ENCODE assay signal across 29 cellular contexts in genomic region chr11:86372586-86372985, GRCh38.
"Had no signal": no experiment of that assay in that cellular context is flagged by ENCODE, and none has a peak within 500 bp of the region (broad histone marks: within the 10 kb centered on the region; RNA-seq: fewer than 3 reads in every experiment).

No MANE protein-coding gene starts in this region.

- H3K9me3 ChIP-seq: MG63 had no signal

- H3K4me3 ChIP-seq: MG63 had no signal

- H3K36me3 ChIP-seq: brain microvascular endothelial cell, MG63, WERI-Rb-1 had no signal

- DNase-seq: activated CD4-positive, alpha-beta memory T cell treated with anti-CD3 and anti-CD28 coated beads, Interleukin-2, amount 10 ng/mL, durations not matched to agents 7 days and 5 days; activated CD4-positive, alpha-beta T cell treated with anti-CD3 and anti-CD28 coated beads for 1 hour; activated CD4-positive, alpha-beta T cell treated with anti-CD3 and anti-CD28 coated beads for 48 hours; activated CD4-positive, CD25-positive, alpha-beta regulatory T cell; activated CD8-positive, alpha-beta memory T cell treated with anti-CD3 and anti-CD28 coated beads for 24 hours; activated CD8-positive, alpha-beta memory T cell treated with anti-CD3 and anti-CD28 coated beads, Interleukin-2, amount 10 ng/mL, durations not matched to agents 7 days and 5 days; activated CD8-positive, alpha-beta memory T cell treated with anti-CD3 and anti-CD28 coated beads, Interleukin-2, amount 50 U/mL, for 48 hours; activated effector memory CD4-positive, alpha-beta T cell treated with anti-CD3 and anti-CD28 coated beads, Interleukin-2, amount 50 U/mL, for 16 hours; activated naive CD4-positive, alpha-beta T cell; activated naive CD4-positive, alpha-beta T cell treated with anti-CD3 and anti-CD28 coated beads, Interleukin-2, amount 50 U/mL, for 16 hours; activated naive CD8-positive, alpha-beta T cell treated with anti-CD3 and anti-CD28 coated beads for 36 hours; activated T-cell treated with anti-CD3 and anti-CD28 coated beads, Interleukin-2, amount 50 U/mL, for 72 hours; amniotic stem cell; aorta; brain microvascular endothelial cell; Karpas-422; KBM-7; MG63; NCI-H1048; NCI-H146; NCI-H187; NCI-H2029 treated with DMSO at 0.1 percent for 48 hours; NCI-H2107; NCI-H226; NCI-H446 treated with DMSO at 0.1 percent for 48 hours; NCI-H524; NCI-H69; T1000; WERI-Rb-1 had no signal

- H3K27me3 ChIP-seq: brain microvascular endothelial cell, MG63 had no signal

- H3K27ac ChIP-seq: brain microvascular endothelial cell, WERI-Rb-1 had no signal
